ENCODE assay signal across 8 cellular contexts in the genomic region with DNA sequence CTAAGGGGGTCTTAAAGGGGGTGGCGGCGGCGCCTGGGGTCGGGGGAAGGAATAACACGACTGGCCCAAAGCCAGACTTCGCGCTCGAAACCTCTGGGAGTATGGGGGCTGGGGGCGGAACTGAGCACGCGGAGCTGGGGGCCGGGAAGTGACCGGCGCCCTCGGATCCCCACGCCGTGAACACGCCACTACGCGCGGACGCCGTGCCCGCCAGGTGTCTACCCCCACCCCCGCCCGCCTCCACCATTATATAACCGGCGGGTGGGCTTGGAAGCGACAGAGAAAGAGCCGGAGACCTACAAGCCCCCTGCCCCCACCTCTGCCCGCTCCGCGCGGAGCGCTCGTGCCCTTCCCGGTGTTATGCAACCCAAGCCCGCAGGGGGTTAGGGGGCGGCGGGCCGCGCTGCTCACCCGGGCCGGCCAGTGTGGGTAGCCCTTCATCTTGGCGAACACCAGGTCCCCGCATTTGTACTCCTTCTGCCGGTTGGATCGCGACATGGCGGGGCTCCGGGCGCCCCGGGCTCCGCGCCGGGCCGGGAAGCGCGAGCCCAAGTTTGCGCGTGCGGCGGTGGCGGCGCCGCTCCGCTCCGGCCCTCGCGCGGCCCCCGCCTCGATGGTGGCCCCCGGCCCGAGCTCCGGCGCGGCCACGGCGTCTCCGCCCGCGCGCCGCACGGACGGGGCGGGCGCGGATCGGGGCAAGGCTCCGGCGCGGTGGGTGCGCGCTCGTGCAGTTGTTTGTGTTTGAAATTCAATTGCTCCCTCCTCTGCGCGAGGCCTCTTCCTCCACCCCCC. TPM values are rescaled to one million over a fixed set of nuclear protein-coding genes. Genes with fewer than 3 reads are reported as not detected.
DNase-seq lines count a peak whose midpoint lies in the region; ATAC-seq and TF ChIP-seq lines count a peak whose summit lies in the region.

A gene (minus strand): TSS at position 744 of the 792 bp plus-strand sequence. CDS start 246 bp downstream, at position 498.

- no peaks in the 10 kb centered on the region; the same call in 1 of the 3 replicates for H3K9me3 Mint-ChIP-seq in GM23338

- TF ChIP-seq CTCF in GM23338 (conservative IDR thresholded peaks at IDR 0.05; ENCODE audit: low read depth in 2 of 2) = no peak
- no peak for TF ChIP-seq CTCF in NB4 (IDR thresholded peaks at IDR 0.05; ENCODE audit: low read depth, low read length)

- H3K9me2 ChIP-seq in GM23338 (ENCODE audit: insufficient read depth) = no peaks in the 10 kb centered on the region

- H3K27me3 ChIP-seq in GM23338 (ENCODE audit: insufficient read depth) = no peaks in the 10 kb centered on the region

- H3K4me3 ChIP-seq in GM08714 (ENCODE audit: low read length) = peak within 1 kb of the TSS; percentile 88
- peak within 1 kb of the TSS; percentile 99 for H3K4me3 ChIP-seq in GM23338
- H3K4me3 ChIP-seq in NB4 (ENCODE audit: low read depth, low read length) = peak within 1 kb of the TSS; percentile 99

- peaks cover 17% of the 10 kb centered on the region for H3K27me3 Mint-ChIP-seq in GM23338 (ENCODE audit: insufficient read depth, low read depth, poor library complexity)

- peak within 1 kb of the TSS; percentile 100 for H3K4me2 ChIP-seq in GM23338

- H3K27ac ChIP-seq in GM23338 (ENCODE audit: low read depth) = peak within 1 kb of the TSS; percentile 97

- peaks cover 8% of the 10 kb centered on the region for H4K20me1 ChIP-seq in GM23338 (replicated peaks; ENCODE audit: insufficient read depth)

- no peaks in the 10 kb centered on the region for H3K36me3 ChIP-seq in GM23338 (ENCODE audit: insufficient read depth)

- H3K27ac Mint-ChIP-seq in GM23338 = peak within 1 kb of the TSS; percentile 97

- H3K4me1 Mint-ChIP-seq in GM23338 = peaks cover 44% of the 10 kb centered on the region

- peak within 1 kb of the TSS; percentile 89 for H3K4me3 Mint-ChIP-seq in GM23338

- peak within 1 kb of the TSS; percentile 89 for H2AFZ ChIP-seq in GM23338

- DNase-seq in GM23338 (ENCODE audit: low spot score) (peak; percentile 73), NB4 (ENCODE audit: low read depth) (peak; percentile 74), activated gamma-delta T cell (lab: John Stamatoyannopoulos, UW) (peak; percentile 29), germinal center (ENCODE audit: low spot score) (peak; percentile 52), nucleus accumbens (lab: John Stamatoyannopoulos, UW) (peak in 41 of 56 donors; percentile 7 to 77 (median 59)), DMS153 (lab: John Stamatoyannopoulos, UW) (no peak), NCI-H1694 (lab: John Stamatoyannopoulos, UW) (no peak)

- H3F3A ChIP-seq in GM23338 (replicated peaks; ENCODE audit: low read depth) = peaks cover 33% of the 10 kb centered on the region

- H3K4me1 ChIP-seq in GM23338 (ENCODE audit: insufficient read depth) = peaks cover 42% of the 10 kb centered on the region

- no peak for TF ChIP-seq POLR2A in NB4 (IDR thresholded peaks at IDR 0.05; ENCODE audit: extremely low read depth, insufficient read length)

- H3K79me2 ChIP-seq in GM23338 (replicated peaks; ENCODE audit: insufficient read depth) = peaks cover 60% of the 10 kb centered on the region

- peak; percentile 5 for ATAC-seq in GM23338

- peaks cover 21% of the 10 kb centered on the region for H3K36me3 Mint-ChIP-seq in GM23338 (ENCODE audit: low read depth)

TF ChIP-seq in GM23338, 12 proteins besides CTCF, POLR2A, EP300 and RAD21:
- no peak for TF ChIP-seq EZH2 (IDR thresholded peaks at IDR 0.05; ENCODE audit: low read depth, unreplicated experiment)
- no peak for TF ChIP-seq STAT1 (IDR thresholded peaks at IDR 0.05; ENCODE audit: unreplicated experiment)
- no peak for TF ChIP-seq NANOG (IDR thresholded peaks at IDR 0.05; ENCODE audit: borderline replicate concordance)
- TF ChIP-seq, protein P1, sequence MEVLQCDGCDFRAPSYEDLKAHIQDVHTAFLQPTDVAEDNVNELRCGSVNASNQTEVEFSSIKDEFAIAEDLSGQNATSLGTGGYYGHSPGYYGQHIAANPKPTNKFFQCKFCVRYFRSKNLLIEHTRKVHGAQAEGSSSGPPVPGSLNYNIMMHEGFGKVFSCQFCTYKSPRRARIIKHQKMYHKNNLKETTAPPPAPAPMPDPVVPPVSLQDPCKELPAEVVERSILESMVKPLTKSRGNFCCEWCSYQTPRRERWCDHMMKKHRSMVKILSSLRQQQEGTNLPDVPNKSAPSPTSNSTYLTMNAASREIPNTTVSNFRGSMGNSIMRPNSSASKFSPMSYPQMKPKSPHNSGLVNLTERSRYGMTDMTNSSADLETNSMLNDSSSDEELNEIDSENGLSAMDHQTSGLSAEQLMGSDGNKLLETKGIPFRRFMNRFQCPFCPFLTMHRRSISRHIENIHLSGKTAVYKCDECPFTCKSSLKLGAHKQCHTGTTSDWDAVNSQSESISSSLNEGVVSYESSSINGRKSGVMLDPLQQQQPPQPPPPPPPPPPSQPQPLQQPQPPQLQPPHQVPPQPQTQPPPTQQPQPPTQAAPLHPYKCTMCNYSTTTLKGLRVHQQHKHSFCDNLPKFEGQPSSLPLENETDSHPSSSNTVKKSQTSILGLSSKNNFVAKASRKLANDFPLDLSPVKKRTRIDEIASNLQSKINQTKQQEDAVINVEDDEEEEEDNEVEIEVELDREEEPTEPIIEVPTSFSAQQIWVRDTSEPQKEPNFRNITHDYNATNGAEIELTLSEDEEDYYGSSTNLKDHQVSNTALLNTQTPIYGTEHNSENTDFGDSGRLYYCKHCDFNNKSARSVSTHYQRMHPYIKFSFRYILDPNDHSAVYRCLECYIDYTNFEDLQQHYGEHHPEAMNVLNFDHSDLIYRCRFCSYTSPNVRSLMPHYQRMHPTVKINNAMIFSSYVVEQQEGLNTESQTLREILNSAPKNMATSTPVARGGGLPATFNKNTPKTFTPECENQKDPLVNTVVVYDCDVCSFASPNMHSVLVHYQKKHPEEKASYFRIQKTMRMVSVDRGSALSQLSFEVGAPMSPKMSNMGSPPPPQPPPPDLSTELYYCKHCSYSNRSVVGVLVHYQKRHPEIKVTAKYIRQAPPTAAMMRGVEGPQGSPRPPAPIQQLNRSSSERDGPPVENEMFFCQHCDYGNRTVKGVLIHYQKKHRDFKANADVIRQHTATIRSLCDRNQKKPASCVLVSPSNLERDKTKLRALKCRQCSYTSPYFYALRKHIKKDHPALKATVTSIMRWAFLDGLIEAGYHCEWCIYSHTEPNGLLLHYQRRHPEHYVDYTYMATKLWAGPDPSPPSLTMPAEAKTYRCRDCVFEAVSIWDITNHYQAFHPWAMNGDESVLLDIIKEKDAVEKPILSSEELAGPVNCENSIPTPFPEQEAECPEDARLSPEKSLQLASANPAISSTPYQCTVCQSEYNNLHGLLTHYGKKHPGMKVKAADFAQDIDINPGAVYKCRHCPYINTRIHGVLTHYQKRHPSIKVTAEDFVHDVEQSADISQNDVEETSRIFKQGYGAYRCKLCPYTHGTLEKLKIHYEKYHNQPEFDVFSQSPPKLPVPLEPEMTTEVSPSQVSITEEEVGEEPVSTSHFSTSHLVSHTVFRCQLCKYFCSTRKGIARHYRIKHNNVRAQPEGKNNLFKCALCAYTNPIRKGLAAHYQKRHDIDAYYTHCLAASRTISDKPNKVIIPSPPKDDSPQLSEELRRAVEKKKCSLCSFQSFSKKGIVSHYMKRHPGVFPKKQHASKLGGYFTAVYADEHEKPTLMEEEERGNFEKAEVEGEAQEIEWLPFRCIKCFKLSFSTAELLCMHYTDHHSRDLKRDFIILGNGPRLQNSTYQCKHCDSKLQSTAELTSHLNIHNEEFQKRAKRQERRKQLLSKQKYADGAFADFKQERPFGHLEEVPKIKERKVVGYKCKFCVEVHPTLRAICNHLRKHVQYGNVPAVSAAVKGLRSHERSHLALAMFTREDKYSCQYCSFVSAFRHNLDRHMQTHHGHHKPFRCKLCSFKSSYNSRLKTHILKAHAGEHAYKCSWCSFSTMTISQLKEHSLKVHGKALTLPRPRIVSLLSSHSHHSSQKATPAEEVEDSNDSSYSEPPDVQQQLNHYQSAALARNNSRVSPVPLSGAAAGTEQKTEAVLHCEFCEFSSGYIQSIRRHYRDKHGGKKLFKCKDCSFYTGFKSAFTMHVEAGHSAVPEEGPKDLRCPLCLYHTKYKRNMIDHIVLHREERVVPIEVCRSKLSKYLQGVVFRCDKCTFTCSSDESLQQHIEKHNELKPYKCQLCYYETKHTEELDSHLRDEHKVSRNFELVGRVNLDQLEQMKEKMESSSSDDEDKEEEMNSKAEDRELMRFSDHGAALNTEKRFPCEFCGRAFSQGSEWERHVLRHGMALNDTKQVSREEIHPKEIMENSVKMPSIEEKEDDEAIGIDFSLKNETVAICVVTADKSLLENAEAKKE (CRISPR knock-in tag; IDR thresholded peaks at IDR 0.05) = no peak
- TF ChIP-seq CREB1 (CRISPR knock-in tag; IDR thresholded peaks at IDR 0.05; ENCODE audit: low read depth) = no peak
- no peak for TF ChIP-seq JUNB (IDR thresholded peaks at IDR 0.05; ENCODE audit: unreplicated experiment)
- TF ChIP-seq, protein P2, sequence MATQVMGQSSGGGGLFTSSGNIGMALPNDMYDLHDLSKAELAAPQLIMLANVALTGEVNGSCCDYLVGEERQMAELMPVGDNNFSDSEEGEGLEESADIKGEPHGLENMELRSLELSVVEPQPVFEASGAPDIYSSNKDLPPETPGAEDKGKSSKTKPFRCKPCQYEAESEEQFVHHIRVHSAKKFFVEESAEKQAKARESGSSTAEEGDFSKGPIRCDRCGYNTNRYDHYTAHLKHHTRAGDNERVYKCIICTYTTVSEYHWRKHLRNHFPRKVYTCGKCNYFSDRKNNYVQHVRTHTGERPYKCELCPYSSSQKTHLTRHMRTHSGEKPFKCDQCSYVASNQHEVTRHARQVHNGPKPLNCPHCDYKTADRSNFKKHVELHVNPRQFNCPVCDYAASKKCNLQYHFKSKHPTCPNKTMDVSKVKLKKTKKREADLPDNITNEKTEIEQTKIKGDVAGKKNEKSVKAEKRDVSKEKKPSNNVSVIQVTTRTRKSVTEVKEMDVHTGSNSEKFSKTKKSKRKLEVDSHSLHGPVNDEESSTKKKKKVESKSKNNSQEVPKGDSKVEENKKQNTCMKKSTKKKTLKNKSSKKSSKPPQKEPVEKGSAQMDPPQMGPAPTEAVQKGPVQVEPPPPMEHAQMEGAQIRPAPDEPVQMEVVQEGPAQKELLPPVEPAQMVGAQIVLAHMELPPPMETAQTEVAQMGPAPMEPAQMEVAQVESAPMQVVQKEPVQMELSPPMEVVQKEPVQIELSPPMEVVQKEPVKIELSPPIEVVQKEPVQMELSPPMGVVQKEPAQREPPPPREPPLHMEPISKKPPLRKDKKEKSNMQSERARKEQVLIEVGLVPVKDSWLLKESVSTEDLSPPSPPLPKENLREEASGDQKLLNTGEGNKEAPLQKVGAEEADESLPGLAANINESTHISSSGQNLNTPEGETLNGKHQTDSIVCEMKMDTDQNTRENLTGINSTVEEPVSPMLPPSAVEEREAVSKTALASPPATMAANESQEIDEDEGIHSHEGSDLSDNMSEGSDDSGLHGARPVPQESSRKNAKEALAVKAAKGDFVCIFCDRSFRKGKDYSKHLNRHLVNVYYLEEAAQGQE (IDR thresholded peaks at IDR 0.05; ENCODE audit: unreplicated experiment) = no peak
- no peak for TF ChIP-seq ZNF331 (CRISPR knock-in tag; IDR thresholded peaks at IDR 0.05; ENCODE audit: low read depth)
- TF ChIP-seq POLR2AphosphoS5 (IDR thresholded peaks at IDR 0.05; ENCODE audit: low read depth) = no peak

RNA-seq across cellular contexts. Expression of the gene that starts here (rescaled TPM):
- 230 and 251 TPM in 2 replicates for total RNA-seq in GM23338 (2014; rRNA removed; shearing (Covaris generic))
- 106 and 126 TPM in 2 replicates for polyA plus RNA-seq in GM23338 (2016; fragmentation: Nextera tagmentation; extraction: Ambion mirVana)

Comparison
In these comparisons a context has a peak if more than half of its experiments do, and no peak if none do; other contexts are left out.
1. DNase-seq: peak in GM23338 (single experiment), NB4 (single experiment), activated gamma-delta T cell (single experiment), germinal center (single experiment) and nucleus accumbens (41 of 56); none in DMS153 (single experiment) and NCI-H1694 (single experiment).
2. Peak in every context shown above with its lines, with median percentiles within 50 percentile points of each other: H3K4me3 ChIP-seq.